In genomic region chr15:23304267-23304666, GRCh38 we compare ENCODE assay signal across 12 cellular contexts. TPM values are rescaled to one million over a fixed set of nuclear protein-coding genes. Genes with fewer than 3 reads are reported as not detected.
DNase-seq lines count a peak whose midpoint lies in the region; ATAC-seq and TF ChIP-seq lines count a peak whose summit lies in the region.
"Not testable (repeated sequence)": the region's sequence is repeated elsewhere in the genome, so short reads cannot be mapped to it uniquely, and the experiment has no call there.
"Had no signal": no experiment of that assay in that cellular context is flagged by ENCODE, and none has a peak within 500 bp of the region (broad histone marks: within the 10 kb centered on the region; RNA-seq: fewer than 3 reads in every experiment).

No MANE protein-coding gene starts in this region.

- H3K4me2 ChIP-seq in mammary epithelial cell (ENCODE audit: insufficient read depth, low read depth, low read length), result peak overlapping the region; percentile 75
- H3K4me2 ChIP-seq in mesenchymal stem cell (ENCODE audit: low read length, poor library complexity, severe bottlenecking), result not testable (repeated sequence)

- H2BK5ac ChIP-seq in mesenchymal stem cell (ENCODE audit: low read depth, low read length, poor library complexity, severe bottlenecking), result not testable (repeated sequence)

- H2BK12ac ChIP-seq in mesenchymal stem cell (ENCODE audit: low read length in 2 of 2), result not testable (repeated sequence)

- H3K4ac ChIP-seq in mesenchymal stem cell (ENCODE audit: low read depth in 1 of 2, low read length in 2 of 2), result not testable (repeated sequence)

- not testable (repeated sequence) for H3K9me3 Mint-ChIP-seq in activated CD8-positive, alpha-beta T cell treated with anti-CD3 and anti-CD28 coated beads for 36 hours

- not testable (repeated sequence) for H3K18ac ChIP-seq in mesenchymal stem cell (ENCODE audit: low read depth in 1 of 2, low read length in 2 of 2)

- H3K4me1 Mint-ChIP-seq in activated CD8-positive, alpha-beta T cell treated with anti-CD3 and anti-CD28 coated beads for 36 hours (ENCODE audit: low read depth), result peaks cover 23% of the 10 kb centered on the region

- H3K9ac ChIP-seq in mammary epithelial cell (ENCODE audit: insufficient read depth, low read length), result not testable (repeated sequence)
- peak overlapping the region; percentile 80 for H3K9ac ChIP-seq in mesenchymal stem cell (ENCODE audit: low read length)

- dilution Hi-C loops in mammary epithelial cell (cut with HindIII; ENCODE audit: low sequenced_read_pairs), result not testable (repeated sequence)

- intact Hi-C loops in activated CD8-positive, alpha-beta T cell treated with anti-CD3 and anti-CD28 coated beads for 36 hours (cut with micrococcal nuclease); mammary epithelial cell (cut with micrococcal nuclease): not testable (repeated sequence)

- H2AK5ac ChIP-seq in mesenchymal stem cell (ENCODE audit: low read length, severe bottlenecking), result not testable (repeated sequence)

- POLR2A ChIA-PET in activated CD8-positive, alpha-beta T cell treated with anti-CD3 and anti-CD28 coated beads for 36 hours (lab: Charles Lee), result not testable (repeated sequence)

- not testable (repeated sequence) for H3K79me1 ChIP-seq in mesenchymal stem cell (replicated peaks; ENCODE audit: low read length, poor library complexity, severe bottlenecking)

- H2BK15ac ChIP-seq in mesenchymal stem cell (ENCODE audit: low read depth, poor library complexity, severe bottlenecking), result not testable (repeated sequence)

- H3K36me3 ChIP-seq in mammary epithelial cell (ENCODE audit: insufficient read depth, low read length); urinary bladder (ENCODE audit: insufficient read depth): not testable (repeated sequence)
- H3K36me3 ChIP-seq in mesenchymal stem cell (ENCODE audit: control insufficient read depth in 1 of 2, insufficient read depth in 2 of 2, low read depth in 1 of 2, low read length in 2 of 2), result peaks cover 0 to 21% of the 10 kb centered on the region in 2 experiments

- H3K27ac Mint-ChIP-seq in activated CD8-positive, alpha-beta T cell treated with anti-CD3 and anti-CD28 coated beads for 36 hours, result peak overlapping the region; percentile 75

- CTCF ChIA-PET in activated CD8-positive, alpha-beta T cell treated with anti-CD3 and anti-CD28 coated beads for 36 hours (lab: Charles Lee); mammary epithelial cell (lab: Charles Lee; ENCODE audit: low non-redundant PET): not testable (repeated sequence)

- not testable (repeated sequence) for H3K14ac ChIP-seq in mesenchymal stem cell (ENCODE audit: low read length in 2 of 2)

- H3K4me3 Mint-ChIP-seq in activated CD8-positive, alpha-beta T cell treated with anti-CD3 and anti-CD28 coated beads for 36 hours, result peak overlapping the region; percentile 83

- 3% methylated on average over 6 of the region's 7 CpGs for WGBS in mammary epithelial cell (ENCODE audit: low coverage, missing lambda C conversion rate)
- WGBS in mesenchymal stem cell, result 26% methylated on average over 7 of the region's 7 CpGs
- WGBS in urinary bladder, result 6% methylated on average over 7 of the region's 7 CpGs

- H2BK120ac ChIP-seq in mesenchymal stem cell (ENCODE audit: low read depth, low read length), result not testable (repeated sequence)

- H4K20me1 ChIP-seq in mammary epithelial cell (ENCODE audit: insufficient read depth, low read length), result not testable (repeated sequence)

- H3K27me3 Mint-ChIP-seq in activated CD8-positive, alpha-beta T cell treated with anti-CD3 and anti-CD28 coated beads for 36 hours, result not testable (repeated sequence)

- peaks cover 20% of the 10 kb centered on the region for H3K36me3 Mint-ChIP-seq in activated CD8-positive, alpha-beta T cell treated with anti-CD3 and anti-CD28 coated beads for 36 hours (ENCODE audit: low read depth)

- H3K9me3 ChIP-seq in mammary epithelial cell (replicated peaks; ENCODE audit: insufficient read depth, low read length); mesenchymal stem cell (ENCODE audit: control insufficient read depth, low read length): not testable (repeated sequence)

- not testable (repeated sequence) for H3K27me3 ChIP-seq in mammary epithelial cell (ENCODE audit: insufficient read depth, low read length); foreskin keratinocyte; mesenchymal stem cell (ENCODE audit: control insufficient read depth in 1 of 2, insufficient read depth in 1 of 2, low read length in 2 of 2)

- peak overlapping the region; percentile 79 for H2AFZ ChIP-seq in mammary epithelial cell (ENCODE audit: low read depth, low read length)
- not testable (repeated sequence) for H2AFZ ChIP-seq in mesenchymal stem cell (ENCODE audit: low read depth, low read length)

- not testable (repeated sequence) for H3K23ac ChIP-seq in mesenchymal stem cell (ENCODE audit: low read length in 2 of 2)

- TF ChIP-seq CTCF in activated CD8-positive, alpha-beta T cell treated with anti-CD3 and anti-CD28 coated beads for 36 hours (IDR thresholded peaks at IDR 0.05); mammary epithelial cell (conservative IDR thresholded peaks at IDR 0.05 in 1 of 2, IDR thresholded peaks at IDR 0.05 in 1 of 2; ENCODE audit: extremely low read depth in 1 of 2, insufficient read depth in 1 of 2, low read depth in 1 of 2, low read length in 2 of 2); foreskin keratinocyte (conservative IDR thresholded peaks at IDR 0.05); retinal pigment epithelial cell (conservative IDR thresholded peaks at IDR 0.05; ENCODE audit: low read depth, low read length): not testable (repeated sequence)

- DNase-seq in NAMALWA (ENCODE audit: low spot score) (peak; percentile 42), mammary epithelial cell (peak; percentile 6)
- peak; percentile 39 for DNase-seq in activated CD8-positive, alpha-beta T cell treated with anti-CD3 and anti-CD28 coated beads for 36 hours
- not testable (repeated sequence) for DNase-seq in foreskin keratinocyte; mesenchymal stem cell; retinal pigment epithelial cell (ENCODE audit: low read depth)

- not testable (repeated sequence) for ATAC-seq in activated CD8-positive, alpha-beta T cell treated with anti-CD3 and anti-CD28 coated beads for 36 hours; foreskin keratinocyte

- H4K8ac ChIP-seq in mesenchymal stem cell (ENCODE audit: low read length), result not testable (repeated sequence)

- H3K27ac ChIP-seq in mammary epithelial cell (ENCODE audit: insufficient read depth, low read depth, low read length) (peak overlapping the region; percentile 29), foreskin keratinocyte (peak overlapping the region; percentile 40)
- H3K27ac ChIP-seq in mesenchymal stem cell (ENCODE audit: low read length, poor library complexity, severe bottlenecking); urinary bladder (ENCODE audit: low read depth): not testable (repeated sequence)

- in situ Hi-C loops in mammary epithelial cell (cut with MboI; ENCODE audit: low sequenced_read_pairs in 2 of 2), result not testable (repeated sequence)

- BruUV-seq in mammary epithelial cell (replicated peaks; lab: Mats Ljungman, UMichigan), result TSS peak; percentile 58

- H3K4me1 ChIP-seq in mammary epithelial cell (ENCODE audit: insufficient read depth, low read length); foreskin keratinocyte; mesenchymal stem cell (ENCODE audit: control insufficient read depth, insufficient read depth, low read depth, low read length); urinary bladder (ENCODE audit: insufficient read depth): not testable (repeated sequence)

- H4K91ac ChIP-seq in mesenchymal stem cell (ENCODE audit: low read length), result not testable (repeated sequence)

- peaks cover 45% of the 10 kb centered on the region for H3K79me2 ChIP-seq in mammary epithelial cell (ENCODE audit: insufficient read depth, low read length)

- peak overlapping the region; percentile 75; the same call in 1 of the 2 replicates for H3K4me3 ChIP-seq in GM08714 (ENCODE audit: low read length)
- peak overlapping the region; percentile 48 to 65 (median 55) for H3K4me3 ChIP-seq in mammary epithelial cell (replicated peaks in 1 of 3; ENCODE audit: insufficient read depth in 1 of 3, low read depth in 2 of 3, low read length in 3 of 3)
- H3K4me3 ChIP-seq in mesenchymal stem cell (ENCODE audit: insufficient read depth in 1 of 2, low read depth in 1 of 2, low read length in 2 of 2), result peak overlapping the region in 1 of 2 experiments; percentile 82
- peak overlapping the region; percentile 53 for H3K4me3 ChIP-seq in retinal pigment epithelial cell (ENCODE audit: low read length)
- peak overlapping the region; percentile 60 for H3K4me3 ChIP-seq in urinary bladder (ENCODE audit: low read depth, low read length)

RNA-seq across cellular contexts. Expression of gene GOLGA6L26, which starts 29.7 kb away (rescaled TPM):
- total RNA-seq in activated CD8-positive, alpha-beta T cell treated with anti-CD3 and anti-CD28 coated beads for 36 hours, result not detected
- total RNA-seq in mammary epithelial cell (not detected), foreskin keratinocyte (not detected in 2 replicates), urinary bladder (not detected)
- polyA plus RNA-seq in mammary epithelial cell (not detected), foreskin keratinocyte (not detected in 2 replicates), urinary bladder (not detected)
- not detected for polyA minus RNA-seq in mammary epithelial cell
- not detected for polyA plus RNA-seq in mesenchymal stem cell (2013, experiment 1 of 2)
- not detected for polyA plus RNA-seq in mesenchymal stem cell (2013, experiment 2 of 2)
- total RNA-seq: cardiac septum; LHCN-M2; myocyte; T-helper 1 cell treated with Interleukin-12 subunit alpha and Interleukin-12 subunit beta and Interleukin-4 antibody, amounts not matched to agents 30 ng/mL and 1 ng/mL, for 36 hours had no signal

RNA-seq across cellular contexts. Expression of gene GOLGA8S, which starts 50.3 kb away (rescaled TPM):
- total RNA-seq in activated CD8-positive, alpha-beta T cell treated with anti-CD3 and anti-CD28 coated beads for 36 hours, result under 1 TPM; 0.13 to 0.16 TPM
- total RNA-seq in mammary epithelial cell (not detected), foreskin keratinocyte (0.04 TPM in 1 of 2 replicates, not detected in the other), urinary bladder (0.21 TPM)
- polyA plus RNA-seq in mammary epithelial cell (not detected), foreskin keratinocyte (0.02 TPM in 1 of 2 replicates, not detected in the other), urinary bladder (0.03 TPM)
- polyA minus RNA-seq in mammary epithelial cell, result 0.67 TPM
- polyA plus RNA-seq in mesenchymal stem cell (2013, experiment 1 of 2), result not detected
- not detected for polyA plus RNA-seq in mesenchymal stem cell (2013, experiment 2 of 2)
- total RNA-seq: LHCN-M2, myocyte had no signal
